ENCODE assay signal across 7 cellular contexts in genomic region chr21:7799686-7800085, GRCh38.
DNase-seq lines count a peak whose midpoint lies in the region; ATAC-seq, FAIRE-seq and TF ChIP-seq lines count a peak whose summit lies in the region.
"Not testable (repeated sequence)": the region's sequence is repeated elsewhere in the genome, so short reads cannot be mapped to it uniquely, and the experiment has no call there.

No MANE protein-coding gene starts in this region.

- CTCF ChIA-PET in A549 (lab: Yijun Ruan, JAX); IMR-90 (lab: Yijun Ruan, JAX): not testable (repeated sequence)

- not testable (repeated sequence) for H3K79me1 ChIP-seq in IMR-90 (ENCODE audit: low read depth in 1 of 2, low read length in 2 of 2)

- not testable (repeated sequence) for BruUV-seq in IMR-90 (replicated peaks; lab: Mats Ljungman, UMichigan)

- not testable (repeated sequence) for H3K27me3 ChIP-seq in IMR-90 (ENCODE audit: control insufficient read depth, insufficient read depth, low read length); RWPE2 (ENCODE audit: insufficient read depth, poor library complexity, severe bottlenecking); body of pancreas; heart left ventricle

- not testable (repeated sequence) for H4K91ac ChIP-seq in IMR-90 (ENCODE audit: insufficient read depth, low read depth, low read length)

- not testable (repeated sequence) for H3K14ac ChIP-seq in IMR-90 (replicated peaks; ENCODE audit: low read depth, low read length)

- H3K4me1 ChIP-seq in A549; IMR-90 (ENCODE audit: control insufficient read depth, insufficient read depth, low read length); RWPE2 (ENCODE audit: insufficient read depth, poor library complexity, severe bottlenecking); body of pancreas; heart left ventricle; mucosa of descending colon (ENCODE audit: low read depth): not testable (repeated sequence)

- not testable (repeated sequence) for TF ChIP-seq CTCF in A549 (IDR thresholded peaks at IDR 0.05); IMR-90 (conservative IDR thresholded peaks at IDR 0.05; ENCODE audit: low read depth, low read length); RWPE2 (IDR thresholded peaks at IDR 0.05; ENCODE audit: poor library complexity, severe bottlenecking); body of pancreas (IDR thresholded peaks at IDR 0.05); heart left ventricle (IDR thresholded peaks at IDR 0.05); mucosa of descending colon (IDR thresholded peaks at IDR 0.05)

- H2AFZ ChIP-seq in IMR-90 (replicated peaks; ENCODE audit: low read length, poor library complexity) = not testable (repeated sequence)

- not testable (repeated sequence) for H3K23ac ChIP-seq in IMR-90 (ENCODE audit: low read depth, low read length)

- H2BK20ac ChIP-seq in IMR-90 (ENCODE audit: low read depth, low read length) = not testable (repeated sequence)

- H3K9me3 ChIP-seq in A549; IMR-90 (ENCODE audit: control insufficient read depth, insufficient read depth, low read length); RWPE2 (ENCODE audit: severe bottlenecking); body of pancreas; heart left ventricle; mucosa of descending colon: not testable (repeated sequence)

- H3K4ac ChIP-seq in IMR-90 (ENCODE audit: low read depth, low read length) = not testable (repeated sequence)

- not testable (repeated sequence) for H3K18ac ChIP-seq in IMR-90 (ENCODE audit: low read depth, low read length)

- not testable (repeated sequence) for H3K4me2 ChIP-seq in A549; IMR-90 (ENCODE audit: low read depth, low read length)

- POLR2A ChIA-PET in A549 (lab: Yijun Ruan, JAX); IMR-90 (lab: Charles Lee; ENCODE audit: unreplicated experiment): not testable (repeated sequence)

- intact Hi-C loops in IMR-90 (cut with micrococcal nuclease); body of pancreas (cut with DNase I); heart left ventricle (cut with DNase I); mucosa of descending colon (cut with DNase I, micrococcal nuclease): not testable (repeated sequence)

- H2BK15ac ChIP-seq in IMR-90 (ENCODE audit: low read depth, low read length) = not testable (repeated sequence)

- ATAC-seq in A549 = peak; percentile 77 to 86
- ATAC-seq in IMR-90 (ENCODE audit: low read depth) = peak; percentile 88
- ATAC-seq in RWPE2 (ENCODE audit: low read depth) = peak; percentile 73; the same call in 2 of the 3 replicates
- peak; percentile 50 for ATAC-seq in body of pancreas
- peak in 3 of 4 donors; percentile 65 to 78 (median 74) for ATAC-seq in heart left ventricle
- peak; percentile 93 for ATAC-seq in left lobe of liver
- peak; percentile 42 for ATAC-seq in mucosa of descending colon

- H3K9ac ChIP-seq in IMR-90 (ENCODE audit: low read depth, low read length) = not testable (repeated sequence)

- in situ Hi-C loops in IMR-90 (cut with MboI; ENCODE audit: low sequenced_read_pairs) = not testable (repeated sequence)

- TF ChIP-seq EP300 in A549 (IDR thresholded peaks at IDR 0.05) = not testable (repeated sequence)

- dilution Hi-C loops in IMR-90 (cut with HindIII; ENCODE audit: low sequenced_read_pairs, unreplicated experiment) = not testable (repeated sequence)

- not testable (repeated sequence) for H3K9me1 ChIP-seq in IMR-90 (ENCODE audit: insufficient read depth, low read length)

- H2BK5ac ChIP-seq in IMR-90 (ENCODE audit: low read depth, low read length, poor library complexity, severe bottlenecking) = not testable (repeated sequence)

- H2AK5ac ChIP-seq in IMR-90 (ENCODE audit: low read depth, low read length) = not testable (repeated sequence)

- TF ChIP-seq POLR2A in A549 (IDR thresholded peaks at IDR 0.05; ENCODE audit: low read length); IMR-90 (IDR thresholded peaks at IDR 0.05; ENCODE audit: low read depth, low read length); body of pancreas (IDR thresholded peaks at IDR 0.05); heart left ventricle (IDR thresholded peaks at IDR 0.05): not testable (repeated sequence)

- not testable (repeated sequence) for FAIRE-seq in A549 (lab: Jason Lieb, UNC)

- not testable (repeated sequence) for DNase-seq in A549 (ENCODE audit: low read depth in 1 of 2, low spot score in 1 of 2); IMR-90; RWPE2 (ENCODE audit: low spot score); body of pancreas; heart left ventricle; left lobe of liver (ENCODE audit: low spot score); mucosa of descending colon

- WGBS in A549 (ENCODE audit: missing lambda C conversion rate) = no CpG with 5 or more reads among the region's 5 CpGs
- no CpG with 5 or more reads among the region's 5 CpGs for WGBS in IMR-90 (ENCODE audit: extremely low coverage in 2 of 2, insufficient read length in 1 of 2), 2 experiments
- WGBS in body of pancreas, 2 donors = no CpG with 5 or more reads among the region's 5 CpGs
- no CpG with 5 or more reads among the region's 5 CpGs for WGBS in heart left ventricle, 4 donors

- H4K20me1 ChIP-seq in IMR-90 (ENCODE audit: insufficient read depth, low read length) = not testable (repeated sequence)

- H3K56ac ChIP-seq in IMR-90 (ENCODE audit: extremely low read depth, insufficient read depth, low read length) = not testable (repeated sequence)

- not testable (repeated sequence) for H4K8ac ChIP-seq in IMR-90 (ENCODE audit: low read depth in 2 of 2, low read length in 2 of 2)

- TF ChIP-seq RAD21 in A549 (conservative IDR thresholded peaks at IDR 0.05 in 1 of 2, IDR thresholded peaks at IDR 0.05 in 1 of 2); IMR-90 (IDR thresholded peaks at IDR 0.05; ENCODE audit: low read length): not testable (repeated sequence)

- not testable (repeated sequence) for H3K27ac ChIP-seq in A549; IMR-90 (ENCODE audit: insufficient read depth, low read length); RWPE2 (ENCODE audit: poor library complexity, severe bottlenecking); body of pancreas; heart left ventricle

- not testable (repeated sequence) for H2BK120ac ChIP-seq in IMR-90 (ENCODE audit: low read depth, low read length)

- H3K4me3 ChIP-seq in A549; IMR-90 (ENCODE audit: insufficient read depth, low read depth, low read length); RWPE2 (ENCODE audit: severe bottlenecking); body of pancreas; heart left ventricle; mucosa of descending colon: not testable (repeated sequence)

- H2AK9ac ChIP-seq in IMR-90 (replicated peaks; ENCODE audit: low read depth, low read length, poor library complexity) = not testable (repeated sequence)

- not testable (repeated sequence) for H3K36me3 ChIP-seq in IMR-90 (ENCODE audit: control insufficient read depth, insufficient read depth, low read length); RWPE2 (ENCODE audit: low read depth); body of pancreas (replicated peaks in 1 of 2; ENCODE audit: insufficient read depth in 1 of 2, low read depth in 2 of 2); heart left ventricle; mucosa of descending colon (ENCODE audit: low read depth)

- H4K5ac ChIP-seq in IMR-90 (ENCODE audit: low read depth, low read length) = not testable (repeated sequence)

Comparison
In these comparisons a context has a peak if more than half of its experiments do, and no peak if none do; other contexts are left out.
1. ATAC-seq: peak in every context shown above with its lines; median percentile 93 in left lobe of liver; 88 in IMR-90; 82 in A549; 74 in heart left ventricle; 73 in RWPE2; 50 in body of pancreas; 42 in mucosa of descending colon.